ENCODE assay signal across 12 cellular contexts in genomic region chr2:55408946-55409868, GRCh38. TPM values are rescaled to one million over a fixed set of nuclear protein-coding genes. Genes with fewer than 3 reads are reported as not detected.
DNase-seq lines count a peak whose midpoint lies in the region; ATAC-seq and TF ChIP-seq lines count a peak whose summit lies in the region.
"Had no signal": no experiment of that assay in that cellular context is flagged by ENCODE, and none has a peak within 500 bp of the region (broad histone marks: within the 10 kb centered on the region; RNA-seq: fewer than 3 reads in every experiment).

No MANE protein-coding gene starts in this region.

- no peaks in the 10 kb centered on the region for H3K27me3 ChIP-seq in DND-41 (ENCODE audit: insufficient read depth, low read length, poor library complexity)
- H3K27me3 ChIP-seq: right lobe of liver had no signal

- no peak for TF ChIP-seq CTCF in DND-41 (IDR thresholded peaks at IDR 0.05; ENCODE audit: borderline replicate concordance, extremely low read depth, low read length, poor library complexity, severe bottlenecking)

- H3K4me1 Mint-ChIP-seq in activated T-helper 17 cell treated with anti-CD3 and anti-CD28 coated beads, Interleukin-2, amount 50 U/mL, for 72 hours = peaks cover 6% of the 10 kb centered on the region

- peaks cover 11% of the 10 kb centered on the region; the same call in 1 of the 2 replicates for H3K4me1 ChIP-seq in DND-41 (ENCODE audit: insufficient read depth, low read length)
- H3K4me1 ChIP-seq: right lobe of liver had no signal

- peaks cover 15% of the 10 kb centered on the region; the same call in 1 of the 2 replicates for H4K20me1 ChIP-seq in DND-41 (ENCODE audit: insufficient read depth, low read length)

- no peaks in the 10 kb centered on the region for H3K36me3 Mint-ChIP-seq in activated T-helper 17 cell treated with anti-CD3 and anti-CD28 coated beads, Interleukin-2, amount 50 U/mL, for 72 hours (ENCODE audit: low read depth)

- H3K4me3 Mint-ChIP-seq in activated T-helper 17 cell treated with anti-CD3 and anti-CD28 coated beads, Interleukin-2, amount 50 U/mL, for 72 hours = no peak overlapping the region
- H3K4me3 Mint-ChIP-seq: CD4-positive, CD25-positive, alpha-beta regulatory T cell had no signal

- ATAC-seq in DND-41 (ENCODE audit: insufficient read depth, low read depth) (0 out of 3 replicates have a peak, but pooled peaks have one; percentile 24), HG03103 (IDR thresholded peaks at IDR 0.05; ENCODE audit: low read depth, unreplicated experiment) (peak; percentile 61), GM18873 (IDR thresholded peaks at IDR 0.05; ENCODE audit: low FRiP score, unreplicated experiment) (no peak), HG03196 (IDR thresholded peaks at IDR 0.05; ENCODE audit: unreplicated experiment) (no peak), HG03139 (IDR thresholded peaks at IDR 0.05; ENCODE audit: unreplicated experiment) (no peak), HG02588 (IDR thresholded peaks at IDR 0.05; ENCODE audit: unreplicated experiment) (no peak)
- no peak for ATAC-seq in activated T-helper 17 cell treated with anti-CD3 and anti-CD28 coated beads, Interleukin-2, amount 50 U/mL, for 72 hours (replicated peaks)
- ATAC-seq: right lobe of liver had no signal

- no peak for DNase-seq in DND-41
- DNase-seq in kidney tubule cell (ENCODE audit: low spot score) = peak; percentile 46
- DNase-seq: activated CD8-positive, alpha-beta memory T cell treated with anti-CD3 and anti-CD28 coated beads for 24 hours; CD4-positive, CD25-positive, alpha-beta regulatory T cell; right lobe of liver had no signal

- no peaks in the 10 kb centered on the region for H3K9me3 ChIP-seq in DND-41 (ENCODE audit: insufficient read depth, low read length, severe bottlenecking)
- H3K9me3 ChIP-seq: right lobe of liver had no signal

- no peak overlapping the region for H3K4me2 ChIP-seq in DND-41 (ENCODE audit: insufficient read depth, low read length)

- peaks cover 91% of the 10 kb centered on the region for H3K79me2 ChIP-seq in DND-41 (ENCODE audit: insufficient read depth, low read length)

- no peak overlapping the region for H3K27ac ChIP-seq in DND-41 (ENCODE audit: low read length)
- H3K27ac ChIP-seq: right lobe of liver had no signal

- H3K4me3 ChIP-seq in DND-41 (ENCODE audit: low read depth in 1 of 2, low read length in 2 of 2) = no peak overlapping the region
- H3K4me3 ChIP-seq: lung, right lobe of liver had no signal

- peak overlapping the region; percentile 3 for H3K27ac Mint-ChIP-seq in activated T-helper 17 cell treated with anti-CD3 and anti-CD28 coated beads, Interleukin-2, amount 50 U/mL, for 72 hours
- H3K27ac Mint-ChIP-seq: CD4-positive, CD25-positive, alpha-beta regulatory T cell had no signal

- no peaks in the 10 kb centered on the region for H3K9me3 Mint-ChIP-seq in activated T-helper 17 cell treated with anti-CD3 and anti-CD28 coated beads, Interleukin-2, amount 50 U/mL, for 72 hours
- H3K9me3 Mint-ChIP-seq: CD4-positive, CD25-positive, alpha-beta regulatory T cell had no signal

- peaks cover 59% of the 10 kb centered on the region for H3K36me3 ChIP-seq in DND-41 (ENCODE audit: insufficient read depth, low read length)

- no peaks in the 10 kb centered on the region for H3K27me3 Mint-ChIP-seq in activated T-helper 17 cell treated with anti-CD3 and anti-CD28 coated beads, Interleukin-2, amount 50 U/mL, for 72 hours

- no peak overlapping the region for H3K9ac ChIP-seq in DND-41 (ENCODE audit: low read depth, low read length)

- no peak overlapping the region for H2AFZ ChIP-seq in DND-41 (ENCODE audit: low read depth, low read length)

RNA-seq across cellular contexts. Expression of gene CCDC88A, which starts 10.4 kb away (rescaled TPM):
- 10 to 100 TPM in 1 of 2 donors, 1 to 10 TPM in 1; 9.7 to 14.3 TPM for total RNA-seq in activated T-helper 17 cell treated with anti-CD3 and anti-CD28 coated beads, Interleukin-2, amount 50 U/mL, for 72 hours

Comparison
In these comparisons a context has a peak if more than half of its experiments do, and no peak if none do; other contexts are left out.
1. ATAC-seq: peak in DND-41 (single experiment) and HG03103 (single experiment); none in activated T-helper 17 cell treated with anti-CD3 and anti-CD28 coated beads, Interleukin-2, amount 50 U/mL, for 72 hours (single experiment), GM18873 (single experiment), HG03196 (single experiment), HG03139 (single experiment) and HG02588 (single experiment).